ENCODE assay signal across 8 cellular contexts in the genomic region with DNA sequence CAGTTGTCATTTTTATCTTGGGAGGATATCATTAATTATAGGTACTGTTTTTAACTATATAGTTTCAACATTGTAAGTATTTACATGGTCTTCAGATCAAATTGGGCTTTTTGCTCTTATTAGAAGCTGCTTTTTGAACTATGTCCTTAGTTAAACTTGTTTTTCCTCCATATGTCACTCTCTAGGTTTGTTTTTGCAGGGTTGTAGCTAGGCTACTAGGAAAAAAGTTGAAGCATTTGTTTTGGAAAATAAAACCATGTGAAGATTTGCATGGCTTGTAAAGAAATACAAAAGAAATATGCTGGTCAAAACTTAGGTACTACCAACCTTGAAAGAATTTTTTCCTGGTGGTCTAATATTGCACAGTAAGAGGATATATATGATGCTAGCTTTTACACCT. TPM values are rescaled to one million over a fixed set of nuclear protein-coding genes. Genes with fewer than 3 reads are reported as not detected.
DNase-seq lines count a peak whose midpoint lies in the region; ATAC-seq and TF ChIP-seq lines count a peak whose summit lies in the region.

No MANE protein-coding gene starts in this region.

- TF ChIP-seq EP300 in sigmoid colon (IDR thresholded peaks at IDR 0.05) = no peak

- no peak for TF ChIP-seq CTCF in HEK293 (tag by site-specific recombination; IDR thresholded peaks at IDR 0.05)
- no peak for TF ChIP-seq CTCF in OCI-LY3 (IDR thresholded peaks at IDR 0.05; ENCODE audit: low read depth, low read length)
- no peak for TF ChIP-seq CTCF in sigmoid colon (IDR thresholded peaks at IDR 0.05)

- peak overlapping the region; percentile 65; the same call in 1 of the 2 replicates for H3K4me2 ChIP-seq in OCI-LY3 (ENCODE audit: low read length)

- H3K79me2 ChIP-seq in OCI-LY3 (ENCODE audit: low read length) = peaks cover 73% of the 10 kb centered on the region

- no peak for ATAC-seq in HG03280 (IDR thresholded peaks at IDR 0.05; ENCODE audit: unreplicated experiment)
- no peak for ATAC-seq in GM18502 (IDR thresholded peaks at IDR 0.05; ENCODE audit: poor library complexity, unreplicated experiment)

- no peak for DNase-seq in epithelial cell of prostate (ENCODE audit: low read depth, low spot score)
- no peak for DNase-seq in sigmoid colon
- DNase-seq in GM19238 (ENCODE audit: insufficient read length, low spot score) = no peak
- DNase-seq in stimulated activated CD4-positive, alpha-beta T cell treated with anti-CD3 and anti-CD28 coated beads, Interleukin-1b, Interleukin-23, amount 100 ng/mL, for 48 hours = no peak

- H3K27ac ChIP-seq in HEK293 (ENCODE audit: extremely low read depth, low read depth, low read length) (no peak overlapping the region), OCI-LY3 (ENCODE audit: low read length) (no peak overlapping the region), epithelial cell of prostate (peak overlapping the region; percentile 97), sigmoid colon (peak overlapping the region; percentile 99 to 100 (median 99))

- peaks cover 4% of the 10 kb centered on the region; the same call in 1 of the 2 replicates for H3K4me1 ChIP-seq in HEK293 (ENCODE audit: control insufficient read depth, insufficient read depth, low read length)
- peaks cover 14% of the 10 kb centered on the region for H3K4me1 ChIP-seq in OCI-LY3 (ENCODE audit: low read length)
- H3K4me1 ChIP-seq in sigmoid colon = peaks cover 0 to 47% (median 42%) of the 10 kb centered on the region in 4 donors

- POLR2A ChIA-PET in HEK293 (lab: Yijun Ruan, JAX) = no interaction called here

- CTCF ChIA-PET in HEK293 (lab: Yijun Ruan, JAX) = interaction anchor here (0.5 to 1.0 kb wide), 3 partner anchors 10 to 186 kb away, joined by 3 to 4 read pairs (median 3); no protein-coding TSS in a partner anchor

- no peak overlapping the region; the same call in 1 of the 2 replicates for H3K4me3 ChIP-seq in HEK293 (ENCODE audit: low read depth, low read length)
- no peak overlapping the region for H3K4me3 ChIP-seq in OCI-LY3 (ENCODE audit: low read length)
- peak overlapping the region in 2 of 4 donors; percentile 69 to 89 for H3K4me3 ChIP-seq in sigmoid colon

- H2AFZ ChIP-seq in OCI-LY3 (ENCODE audit: low read depth, low read length) = no peak overlapping the region

- H3K27me3 ChIP-seq in OCI-LY3 (ENCODE audit: low read depth, low read length) (no peaks in the 10 kb centered on the region), sigmoid colon (no peaks in the 10 kb centered on the region)

- no peak overlapping the region for H3K9ac ChIP-seq in OCI-LY3 (ENCODE audit: low read length)

- H4K20me1 ChIP-seq in OCI-LY3 (ENCODE audit: insufficient read depth, low read length) = peaks cover 7% of the 10 kb centered on the region

- intact Hi-C loops in sigmoid colon (cut with DNase I) = no loop called here

- no peaks in the 10 kb centered on the region for H3K9me3 ChIP-seq in HEK293 (ENCODE audit: control insufficient read depth, insufficient read depth, low read depth, low read length)
- H3K9me3 ChIP-seq in OCI-LY3 (ENCODE audit: insufficient read depth, low read length) = no peaks in the 10 kb centered on the region
- H3K9me3 ChIP-seq in sigmoid colon = no peaks in the 10 kb centered on the region

- no peak for TF ChIP-seq POLR2A in sigmoid colon (IDR thresholded peaks at IDR 0.05)

- H3K36me3 ChIP-seq in HEK293 (ENCODE audit: control insufficient read depth in 2 of 2, insufficient read depth in 1 of 2, low read length in 2 of 2) (peaks cover 6 to 29% of the 10 kb centered on the region in 2 experiments), OCI-LY3 (replicated peaks; ENCODE audit: low read depth, low read length) (peaks cover 38% of the 10 kb centered on the region), sigmoid colon (no peaks in the 10 kb centered on the region)

TF ChIP-seq in HEK293, 187 proteins besides CTCF, POLR2A, EP300 and RAD21:
- TF ChIP-seq, protein P1, sequence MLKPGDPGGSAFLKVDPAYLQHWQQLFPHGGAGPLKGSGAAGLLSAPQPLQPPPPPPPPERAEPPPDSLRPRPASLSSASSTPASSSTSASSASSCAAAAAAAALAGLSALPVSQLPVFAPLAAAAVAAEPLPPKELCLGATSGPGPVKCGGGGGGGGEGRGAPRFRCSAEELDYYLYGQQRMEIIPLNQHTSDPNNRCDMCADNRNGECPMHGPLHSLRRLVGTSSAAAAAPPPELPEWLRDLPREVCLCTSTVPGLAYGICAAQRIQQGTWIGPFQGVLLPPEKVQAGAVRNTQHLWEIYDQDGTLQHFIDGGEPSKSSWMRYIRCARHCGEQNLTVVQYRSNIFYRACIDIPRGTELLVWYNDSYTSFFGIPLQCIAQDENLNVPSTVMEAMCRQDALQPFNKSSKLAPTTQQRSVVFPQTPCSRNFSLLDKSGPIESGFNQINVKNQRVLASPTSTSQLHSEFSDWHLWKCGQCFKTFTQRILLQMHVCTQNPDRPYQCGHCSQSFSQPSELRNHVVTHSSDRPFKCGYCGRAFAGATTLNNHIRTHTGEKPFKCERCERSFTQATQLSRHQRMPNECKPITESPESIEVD (tag by site-specific recombination; IDR thresholded peaks at IDR 0.05) = 0 out of 2 replicates have a peak, but pooled peaks have one; percentile 22
- TF ChIP-seq, protein P2, sequence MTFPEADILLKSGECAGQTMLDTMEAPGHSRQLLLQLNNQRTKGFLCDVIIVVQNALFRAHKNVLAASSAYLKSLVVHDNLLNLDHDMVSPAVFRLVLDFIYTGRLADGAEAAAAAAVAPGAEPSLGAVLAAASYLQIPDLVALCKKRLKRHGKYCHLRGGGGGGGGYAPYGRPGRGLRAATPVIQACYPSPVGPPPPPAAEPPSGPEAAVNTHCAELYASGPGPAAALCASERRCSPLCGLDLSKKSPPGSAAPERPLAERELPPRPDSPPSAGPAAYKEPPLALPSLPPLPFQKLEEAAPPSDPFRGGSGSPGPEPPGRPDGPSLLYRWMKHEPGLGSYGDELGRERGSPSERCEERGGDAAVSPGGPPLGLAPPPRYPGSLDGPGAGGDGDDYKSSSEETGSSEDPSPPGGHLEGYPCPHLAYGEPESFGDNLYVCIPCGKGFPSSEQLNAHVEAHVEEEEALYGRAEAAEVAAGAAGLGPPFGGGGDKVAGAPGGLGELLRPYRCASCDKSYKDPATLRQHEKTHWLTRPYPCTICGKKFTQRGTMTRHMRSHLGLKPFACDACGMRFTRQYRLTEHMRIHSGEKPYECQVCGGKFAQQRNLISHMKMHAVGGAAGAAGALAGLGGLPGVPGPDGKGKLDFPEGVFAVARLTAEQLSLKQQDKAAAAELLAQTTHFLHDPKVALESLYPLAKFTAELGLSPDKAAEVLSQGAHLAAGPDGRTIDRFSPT (tag by site-specific recombination; IDR thresholded peaks at IDR 0.05) = no peak

RNA-seq across cellular contexts. Expression of gene ARID2, which starts 3.4 kb away (rescaled TPM):
- total RNA-seq in sigmoid colon = 10 to 100 TPM; 31.0 to 42.4 (median 37.4) TPM
- 1 to 10 TPM; 3.2 to 6.5 (median 3.6) TPM for polyA plus RNA-seq in sigmoid colon

Comparison
In these comparisons a context has a peak if more than half of its experiments do, and no peak if none do; other contexts are left out.
1. H3K27ac ChIP-seq: peak in epithelial cell of prostate (single experiment) and sigmoid colon (4 of 4); none in HEK293 (single experiment) and OCI-LY3 (single experiment).